Comparison of ENCODE assay signal across 1 cellular context in the genomic region with DNA sequence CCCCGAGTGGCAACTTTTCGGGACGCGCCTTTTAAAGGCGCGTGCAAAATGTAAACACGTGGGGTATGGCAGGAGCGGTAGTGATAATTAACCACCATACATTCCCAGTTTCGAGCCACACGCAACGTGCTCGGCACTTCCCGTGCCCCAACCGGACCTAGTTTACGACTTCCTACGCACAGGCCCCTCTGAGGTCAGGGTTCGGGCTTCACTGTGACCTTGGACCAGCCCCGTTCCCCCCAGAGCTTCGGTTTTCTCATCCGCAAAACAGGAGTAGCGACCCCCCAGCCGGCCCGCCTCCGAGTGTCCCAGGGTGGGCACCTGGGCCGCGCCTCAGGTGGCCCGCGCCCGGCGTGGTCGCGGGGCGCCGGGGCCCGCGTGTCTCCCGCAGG.
TF ChIP-seq lines count a peak whose summit lies in the region.

No MANE protein-coding gene starts in this region.

TF ChIP-seq in K562, 482 proteins besides CTCF, POLR2A, EP300 and RAD21 (continued from another document and continues in another):
- TF ChIP-seq AFF1 (IDR thresholded peaks at IDR 0.05; ENCODE audit: low read depth in 1 of 2, partially characterized antibody in 2 of 2) (no peak), TEAD1 (CRISPR knock-in tag; IDR thresholded peaks at IDR 0.05) (peak in 1 of 2 experiments; percentile 43; a peak in 1 of 4 replicates), ZEB2 (IDR thresholded peaks at IDR 0.05) (0 out of 2 replicates have a peak, but pooled peaks have one; percentile 51), MTA3 (IDR thresholded peaks at IDR 0.05; ENCODE audit: borderline replicate concordance) (0 out of 2 replicates have a peak, but pooled peaks have one; percentile 53), AFF4 (CRISPR knock-in tag; IDR thresholded peaks at IDR 0.05) (0 out of 2 replicates have a peak, but pooled peaks have one; percentile 81), SMAD2 (IDR thresholded peaks at IDR 0.05; ENCODE audit: low read depth, low read length) (no peak), ZNF639 (CRISPR knock-in tag; conservative IDR thresholded peaks at IDR 0.05 in 1 of 2, IDR thresholded peaks at IDR 0.05 in 1 of 2) (no peak), CTCFL (IDR thresholded peaks at IDR 0.05; ENCODE audit: borderline replicate concordance, insufficient read depth, low read depth, low read length, poor library complexity, severe bottlenecking) (no peak), CREM (IDR thresholded peaks at IDR 0.05; ENCODE audit: low read depth) (peak; percentile 63), ELF4 (CRISPR knock-in tag; IDR thresholded peaks at IDR 0.05) (no peak), CHD1 (IDR thresholded peaks at IDR 0.05; ENCODE audit: low read length) (no peak), SETDB1 (IDR thresholded peaks at IDR 0.05; ENCODE audit: low read length) (no peak), FOSL1 (tag; conservative IDR thresholded peaks at IDR 0.05) (0 out of 2 replicates have a peak, but pooled peaks have one; percentile 12), XRCC3 (IDR thresholded peaks at IDR 0.05) (no peak), PML (IDR thresholded peaks at IDR 0.05; ENCODE audit: low read length) (no peak), SAFB (IDR thresholded peaks at IDR 0.05; ENCODE audit: borderline replicate concordance, low read depth, low read length) (no peak), ZBTB33 (CRISPR knock-in tag; IDR thresholded peaks at IDR 0.05) (0 out of 2 replicates have a peak, but pooled peaks have one; percentile 11), SMARCA4 (IDR thresholded peaks at IDR 0.05) (no peak), ELF2 (CRISPR knock-in tag; IDR thresholded peaks at IDR 0.05) (peak; percentile 84), SP1 (CRISPR knock-in tag; IDR thresholded peaks at IDR 0.05) (no peak; the same call in 1 of the 2 replicates), BRF1 (IDR thresholded peaks at IDR 0.05; ENCODE audit: borderline replicate concordance, extremely low read depth, insufficient read length) (no peak), FOXM1 (IDR thresholded peaks at IDR 0.05; ENCODE audit: low read depth) (no peak), FOXM1 (CRISPR knock-in tag; IDR thresholded peaks at IDR 0.05; ENCODE audit: low read depth) (no peak), MEIS2 (IDR thresholded peaks at IDR 0.05; ENCODE audit: partially characterized antibody) (no peak)
- TF ChIP-seq, protein P1, sequence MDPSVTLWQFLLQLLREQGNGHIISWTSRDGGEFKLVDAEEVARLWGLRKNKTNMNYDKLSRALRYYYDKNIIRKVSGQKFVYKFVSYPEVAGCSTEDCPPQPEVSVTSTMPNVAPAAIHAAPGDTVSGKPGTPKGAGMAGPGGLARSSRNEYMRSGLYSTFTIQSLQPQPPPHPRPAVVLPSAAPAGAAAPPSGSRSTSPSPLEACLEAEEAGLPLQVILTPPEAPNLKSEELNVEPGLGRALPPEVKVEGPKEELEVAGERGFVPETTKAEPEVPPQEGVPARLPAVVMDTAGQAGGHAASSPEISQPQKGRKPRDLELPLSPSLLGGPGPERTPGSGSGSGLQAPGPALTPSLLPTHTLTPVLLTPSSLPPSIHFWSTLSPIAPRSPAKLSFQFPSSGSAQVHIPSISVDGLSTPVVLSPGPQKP (CRISPR knock-in tag; IDR thresholded peaks at IDR 0.05), result no peak
